Comparison of ENCODE assay signal across 19 cellular contexts in genomic region chr12:124704619-124705018, GRCh38.
DNase-seq lines count a peak whose midpoint lies in the region; ATAC-seq, FAIRE-seq and TF ChIP-seq lines count a peak whose summit lies in the region.
"Had no signal": no experiment of that assay in that cellular context is flagged by ENCODE, and none has a peak within 500 bp of the region (broad histone marks: within the 10 kb centered on the region; RNA-seq: fewer than 3 reads in every experiment).

No MANE protein-coding gene starts in this region.

- no peaks in the 10 kb centered on the region for H3K36me3 Mint-ChIP-seq in activated CD4-positive, alpha-beta T cell treated with anti-CD3 and anti-CD28 coated beads, Interleukin-2, amount 10 ng/mL, durations not matched to agents 7 days and 5 days (ENCODE audit: low read depth)
- H3K36me3 Mint-ChIP-seq: CD8-positive, alpha-beta memory T cell had no signal

- H3K4me1 Mint-ChIP-seq in activated CD4-positive, alpha-beta T cell treated with anti-CD3 and anti-CD28 coated beads, Interleukin-2, amount 10 ng/mL, durations not matched to agents 7 days and 5 days: no peaks in the 10 kb centered on the region
- H3K4me1 Mint-ChIP-seq: CD8-positive, alpha-beta memory T cell had no signal

- no peaks in the 10 kb centered on the region for H3K9me3 Mint-ChIP-seq in activated CD4-positive, alpha-beta T cell treated with anti-CD3 and anti-CD28 coated beads, Interleukin-2, amount 10 ng/mL, durations not matched to agents 7 days and 5 days

- no peaks in the 10 kb centered on the region for H3K27me3 ChIP-seq in left lung
- H3K27me3 ChIP-seq: BLaER1 treated with 17β-estradiol and CSF1 and Interleukin-3, amounts not matched to agents 10 nM and 100 nM had no signal

- no peak for FAIRE-seq in GM12891 (lab: Jason Lieb, UNC)
- FAIRE-seq: HTR-8/SVneo had no signal

- H3K4me3 ChIP-seq in left lung: no peak overlapping the region
- H3K4me3 ChIP-seq: BLaER1 treated with 17β-estradiol and CSF1 and Interleukin-3, amounts not matched to agents 10 nM and 100 nM had no signal

- H3K4me3 Mint-ChIP-seq in activated CD4-positive, alpha-beta T cell treated with anti-CD3 and anti-CD28 coated beads, Interleukin-2, amount 10 ng/mL, durations not matched to agents 7 days and 5 days: no peak overlapping the region
- H3K4me3 Mint-ChIP-seq: CD8-positive, alpha-beta memory T cell; H9 had no signal

- H3K4me1 ChIP-seq in left lung: peaks cover 18 to 37% of the 10 kb centered on the region in 2 donors

- peak overlapping the region; percentile 50 to 65 for H3K27ac ChIP-seq in left lung
- H3K27ac ChIP-seq: BLaER1 treated with 17β-estradiol and CSF1 and Interleukin-3, amounts not matched to agents 10 nM and 100 nM had no signal

- POLR2A ChIA-PET in activated CD4-positive, alpha-beta T cell treated with anti-CD3 and anti-CD28 coated beads, Interleukin-2, amount 10 ng/mL, durations not matched to agents 7 days and 5 days (lab: Charles Lee): no interaction called here

- no peak for DNase-seq in activated CD4-positive, alpha-beta T cell treated with anti-CD3 and anti-CD28 coated beads, Interleukin-2, amount 10 ng/mL, durations not matched to agents 7 days and 5 days
- no peak for DNase-seq in activated CD4-positive, alpha-beta T cell treated with anti-CD3 and anti-CD28 coated beads, Interleukin-2, amount 50 U/mL, for 4 hours
- DNase-seq in NCI-H69 (lab: John Stamatoyannopoulos, UW) (peak; percentile 83), left lung (peak in 1 of 2 donors; percentile 34), CD1c-positive myeloid dendritic cell (ENCODE audit: extremely low spot score) (no peak), GM12891 (ENCODE audit: insufficient read length, low spot score) (no peak), pons (ENCODE audit: low spot score) (no peak)
- DNase-seq: 8988T; CD8-positive, alpha-beta memory T cell; H9; KG1; NCI-H1092; NCI-H1436; NCI-H2029; NCI-H226; NCI-H524 treated with DMSO at 0.1 percent for 48 hours had no signal

- no peak for TF ChIP-seq CTCF in left lung (IDR thresholded peaks at IDR 0.05)

- no peak for TF ChIP-seq POLR2A in GM12891 (IDR thresholded peaks at IDR 0.05; ENCODE audit: low read depth, low read length)

- peak overlapping the region; percentile 9 for H3K27ac Mint-ChIP-seq in activated CD4-positive, alpha-beta T cell treated with anti-CD3 and anti-CD28 coated beads, Interleukin-2, amount 10 ng/mL, durations not matched to agents 7 days and 5 days
- H3K27ac Mint-ChIP-seq: CD8-positive, alpha-beta memory T cell; H9 had no signal

- peaks cover 0 to 6% of the 10 kb centered on the region in 2 donors for H3K9me3 ChIP-seq in left lung

- intact Hi-C loops in left lung (cut with DNase I): no loop called here

- H3K27me3 Mint-ChIP-seq in activated CD4-positive, alpha-beta T cell treated with anti-CD3 and anti-CD28 coated beads, Interleukin-2, amount 10 ng/mL, durations not matched to agents 7 days and 5 days: peaks cover 5% of the 10 kb centered on the region

- CTCF ChIA-PET in activated CD4-positive, alpha-beta T cell treated with anti-CD3 and anti-CD28 coated beads, Interleukin-2, amount 10 ng/mL, durations not matched to agents 7 days and 5 days (lab: Charles Lee): interaction anchor here (1.7 kb wide), 1 partner anchor 18 kb away, joined by 5 read pairs; no protein-coding TSS in a partner anchor

- no peaks in the 10 kb centered on the region for H3K36me3 ChIP-seq in left lung

- no peak for ATAC-seq in left lung
- ATAC-seq: Right ventricle myocardium inferior had no signal

TF ChIP-seq in GM12891, 5 proteins besides CTCF, POLR2A, EP300 and RAD21:
- TF ChIP-seq POU2F2 (IDR thresholded peaks at IDR 0.05; ENCODE audit: low read depth, low read length): no peak
